Comparison of ENCODE assay signal across 1 cellular context in genomic region chr22:31496007-31496734, GRCh38.
TF ChIP-seq lines count a peak whose summit lies in the region.

A gene with protein sequence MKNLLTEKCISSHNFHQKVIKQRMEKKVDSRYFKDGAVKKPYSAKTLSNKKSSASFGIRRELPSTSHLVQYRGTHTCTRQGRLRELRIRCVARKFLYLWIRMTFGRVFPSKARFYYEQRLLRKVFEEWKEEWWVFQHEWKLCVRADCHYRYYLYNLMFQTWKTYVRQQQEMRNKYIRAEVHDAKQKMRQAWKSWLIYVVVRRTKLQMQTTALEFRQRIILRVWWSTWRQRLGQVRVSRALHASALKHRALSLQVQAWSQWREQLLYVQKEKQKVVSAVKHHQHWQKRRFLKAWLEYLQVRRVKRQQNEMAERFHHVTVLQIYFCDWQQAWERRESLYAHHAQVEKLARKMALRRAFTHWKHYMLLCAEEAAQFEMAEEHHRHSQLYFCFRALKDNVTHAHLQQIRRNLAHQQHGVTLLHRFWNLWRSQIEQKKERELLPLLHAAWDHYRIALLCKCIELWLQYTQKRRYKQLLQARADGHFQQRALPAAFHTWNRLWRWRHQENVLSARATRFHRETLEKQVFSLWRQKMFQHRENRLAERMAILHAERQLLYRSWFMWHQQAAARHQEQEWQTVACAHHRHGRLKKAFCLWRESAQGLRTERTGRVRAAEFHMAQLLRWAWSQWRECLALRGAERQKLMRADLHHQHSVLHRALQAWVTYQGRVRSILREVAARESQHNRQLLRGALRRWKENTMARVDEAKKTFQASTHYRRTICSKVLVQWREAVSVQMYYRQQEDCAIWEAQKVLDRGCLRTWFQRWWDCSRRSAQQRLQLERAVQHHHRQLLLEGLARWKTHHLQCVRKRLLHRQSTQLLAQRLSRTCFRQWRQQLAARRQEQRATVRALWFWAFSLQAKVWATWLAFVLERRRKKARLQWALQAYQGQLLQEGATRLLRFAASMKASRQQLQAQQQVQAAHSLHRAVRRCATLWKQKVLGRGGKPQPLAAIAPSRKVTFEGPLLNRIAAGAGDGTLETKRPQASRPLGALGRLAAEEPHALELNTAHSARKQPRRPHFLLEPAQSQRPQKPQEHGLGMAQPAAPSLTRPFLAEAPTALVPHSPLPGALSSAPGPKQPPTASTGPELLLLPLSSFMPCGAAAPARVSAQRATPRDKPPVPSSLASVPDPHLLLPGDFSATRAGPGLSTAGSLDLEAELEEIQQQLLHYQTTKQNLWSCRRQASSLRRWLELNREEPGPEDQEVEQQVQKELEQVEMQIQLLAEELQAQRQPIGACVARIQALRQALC (plus strand): TSS chr22:31496536. CDS start chr22:31508285, 11,749 bp downstream.

TF ChIP-seq in K562, 482 proteins besides CTCF, POLR2A, EP300 and RAD21 (continued from another document):
- TF ChIP-seq CREB3L1 (IDR thresholded peaks at IDR 0.05; ENCODE audit: borderline replicate concordance, low read depth) (peak; percentile 40; the same call in 1 of the 2 replicates), BACH1 (tag; IDR thresholded peaks at IDR 0.05) (no peak), MXI1 (IDR thresholded peaks at IDR 0.05; ENCODE audit: low read depth, low read length) (peak; percentile 79; the same call in 1 of the 2 replicates), GATAD2B (IDR thresholded peaks at IDR 0.05; ENCODE audit: borderline replicate concordance) (peak; percentile 74; the same call in 1 of the 2 replicates), PTTG1 (tag; IDR thresholded peaks at IDR 0.05; ENCODE audit: low read depth) (no peak), EP400 (IDR thresholded peaks at IDR 0.05) (peak; percentile 73), FOS (IDR thresholded peaks at IDR 0.05; ENCODE audit: extremely low read depth, insufficient read length) (no peak), RB1 (IDR thresholded peaks at IDR 0.05; ENCODE audit: low read depth) (peak; percentile 28; the same call in 1 of the 2 replicates), IRF2 (CRISPR knock-in tag; IDR thresholded peaks at IDR 0.05) (no peak), RBFOX2 (IDR thresholded peaks at IDR 0.05; ENCODE audit: low read depth, low read length) (peak; percentile 84), FOXJ2 (tag; IDR thresholded peaks at IDR 0.05) (peak; percentile 45; the same call in 1 of the 2 replicates), VEZF1 (CRISPR knock-in tag; IDR thresholded peaks at IDR 0.05) (peak; percentile 61), POLR2B (IDR thresholded peaks at IDR 0.05; ENCODE audit: low read depth, partially characterized antibody) (peak; percentile 48), SRF (CRISPR knock-in tag; IDR thresholded peaks at IDR 0.05) (peak in 1 of 2 experiments; percentile 37; a peak in 1 of 4 replicates), USF1 (CRISPR knock-in tag; IDR thresholded peaks at IDR 0.05) (peak; percentile 41; the same call in 1 of the 2 replicates), GABPB1 (CRISPR knock-in tag; IDR thresholded peaks at IDR 0.05) (peak; percentile 39; the same call in 1 of the 2 replicates), FOSL1 (tag; conservative IDR thresholded peaks at IDR 0.05) (no peak), KLF6 (CRISPR knock-in tag; IDR thresholded peaks at IDR 0.05; ENCODE audit: borderline replicate concordance) (no peak), MEIS2 (IDR thresholded peaks at IDR 0.05; ENCODE audit: partially characterized antibody) (peak; percentile 62), TEAD2 (tag; IDR thresholded peaks at IDR 0.05) (no peak), TBP (optimal IDR thresholded peaks at IDR 0.05; ENCODE audit: low read depth, low read length) (peak; percentile 21), NELFE (IDR thresholded peaks at IDR 0.05; ENCODE audit: insufficient read depth, insufficient read length) (no peak), SREBF2 (CRISPR knock-in tag; IDR thresholded peaks at IDR 0.05) (no peak), RFX1 (IDR thresholded peaks at IDR 0.05) (peak; percentile 89), PKNOX1 (IDR thresholded peaks at IDR 0.05) (peak; percentile 78), BHLHE40 (IDR thresholded peaks at IDR 0.05; ENCODE audit: low read length) (peak; percentile 54), CCNT2 (IDR thresholded peaks at IDR 0.05; ENCODE audit: borderline replicate concordance, extremely low read depth, insufficient read length, low read depth, low read length) (peak; percentile 28), CREM (IDR thresholded peaks at IDR 0.05; ENCODE audit: low read depth) (0 out of 2 replicates have a peak, but pooled peaks have one; percentile 13), CREB1 (IDR thresholded peaks at IDR 0.05) (no peak), CREB1 (CRISPR knock-in tag; IDR thresholded peaks at IDR 0.05) (no peak), ETV1 (tag; conservative IDR thresholded peaks at IDR 0.05; ENCODE audit: low read depth) (peak; percentile 71), E2F1 (CRISPR knock-in tag; IDR thresholded peaks at IDR 0.05) (peak; percentile 68; the same call in 1 of the 2 replicates), RBM22 (IDR thresholded peaks at IDR 0.05; ENCODE audit: low read depth, low read length, poor library complexity, severe bottlenecking) (peak; percentile 75), ZNF146 (CRISPR knock-in tag; IDR thresholded peaks at IDR 0.05; ENCODE audit: unreplicated experiment) (no peak), CXXC5 (CRISPR knock-in tag; IDR thresholded peaks at IDR 0.05) (peak; percentile 78), ZNF707 (CRISPR knock-in tag; conservative IDR thresholded peaks at IDR 0.05) (no peak), ELF1 (tag; IDR thresholded peaks at IDR 0.05) (peak; percentile 76), TAF9B (IDR thresholded peaks at IDR 0.05; ENCODE audit: partially characterized antibody) (no peak)
- TF ChIP-seq, protein P1, sequence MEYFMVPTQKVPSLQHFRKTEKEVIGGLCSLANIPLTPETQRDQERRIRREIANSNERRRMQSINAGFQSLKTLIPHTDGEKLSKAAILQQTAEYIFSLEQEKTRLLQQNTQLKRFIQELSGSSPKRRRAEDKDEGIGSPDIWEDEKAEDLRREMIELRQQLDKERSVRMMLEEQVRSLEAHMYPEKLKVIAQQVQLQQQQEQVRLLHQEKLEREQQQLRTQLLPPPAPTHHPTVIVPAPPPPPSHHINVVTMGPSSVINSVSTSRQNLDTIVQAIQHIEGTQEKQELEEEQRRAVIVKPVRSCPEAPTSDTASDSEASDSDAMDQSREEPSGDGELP (CRISPR knock-in tag; IDR thresholded peaks at IDR 0.05; ENCODE audit: borderline replicate concordance), result peak; percentile 94
- TF ChIP-seq, protein P2, sequence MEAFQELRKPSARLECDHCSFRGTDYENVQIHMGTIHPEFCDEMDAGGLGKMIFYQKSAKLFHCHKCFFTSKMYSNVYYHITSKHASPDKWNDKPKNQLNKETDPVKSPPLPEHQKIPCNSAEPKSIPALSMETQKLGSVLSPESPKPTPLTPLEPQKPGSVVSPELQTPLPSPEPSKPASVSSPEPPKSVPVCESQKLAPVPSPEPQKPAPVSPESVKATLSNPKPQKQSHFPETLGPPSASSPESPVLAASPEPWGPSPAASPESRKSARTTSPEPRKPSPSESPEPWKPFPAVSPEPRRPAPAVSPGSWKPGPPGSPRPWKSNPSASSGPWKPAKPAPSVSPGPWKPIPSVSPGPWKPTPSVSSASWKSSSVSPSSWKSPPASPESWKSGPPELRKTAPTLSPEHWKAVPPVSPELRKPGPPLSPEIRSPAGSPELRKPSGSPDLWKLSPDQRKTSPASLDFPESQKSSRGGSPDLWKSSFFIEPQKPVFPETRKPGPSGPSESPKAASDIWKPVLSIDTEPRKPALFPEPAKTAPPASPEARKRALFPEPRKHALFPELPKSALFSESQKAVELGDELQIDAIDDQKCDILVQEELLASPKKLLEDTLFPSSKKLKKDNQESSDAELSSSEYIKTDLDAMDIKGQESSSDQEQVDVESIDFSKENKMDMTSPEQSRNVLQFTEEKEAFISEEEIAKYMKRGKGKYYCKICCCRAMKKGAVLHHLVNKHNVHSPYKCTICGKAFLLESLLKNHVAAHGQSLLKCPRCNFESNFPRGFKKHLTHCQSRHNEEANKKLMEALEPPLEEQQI (IDR thresholded peaks at IDR 0.05), result no peak
- TF ChIP-seq, protein P3, sequence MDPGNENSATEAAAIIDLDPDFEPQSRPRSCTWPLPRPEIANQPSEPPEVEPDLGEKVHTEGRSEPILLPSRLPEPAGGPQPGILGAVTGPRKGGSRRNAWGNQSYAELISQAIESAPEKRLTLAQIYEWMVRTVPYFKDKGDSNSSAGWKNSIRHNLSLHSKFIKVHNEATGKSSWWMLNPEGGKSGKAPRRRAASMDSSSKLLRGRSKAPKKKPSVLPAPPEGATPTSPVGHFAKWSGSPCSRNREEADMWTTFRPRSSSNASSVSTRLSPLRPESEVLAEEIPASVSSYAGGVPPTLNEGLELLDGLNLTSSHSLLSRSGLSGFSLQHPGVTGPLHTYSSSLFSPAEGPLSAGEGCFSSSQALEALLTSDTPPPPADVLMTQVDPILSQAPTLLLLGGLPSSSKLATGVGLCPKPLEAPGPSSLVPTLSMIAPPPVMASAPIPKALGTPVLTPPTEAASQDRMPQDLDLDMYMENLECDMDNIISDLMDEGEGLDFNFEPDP (CRISPR knock-in tag; IDR thresholded peaks at IDR 0.05), result no peak
- TF ChIP-seq, protein P4, sequence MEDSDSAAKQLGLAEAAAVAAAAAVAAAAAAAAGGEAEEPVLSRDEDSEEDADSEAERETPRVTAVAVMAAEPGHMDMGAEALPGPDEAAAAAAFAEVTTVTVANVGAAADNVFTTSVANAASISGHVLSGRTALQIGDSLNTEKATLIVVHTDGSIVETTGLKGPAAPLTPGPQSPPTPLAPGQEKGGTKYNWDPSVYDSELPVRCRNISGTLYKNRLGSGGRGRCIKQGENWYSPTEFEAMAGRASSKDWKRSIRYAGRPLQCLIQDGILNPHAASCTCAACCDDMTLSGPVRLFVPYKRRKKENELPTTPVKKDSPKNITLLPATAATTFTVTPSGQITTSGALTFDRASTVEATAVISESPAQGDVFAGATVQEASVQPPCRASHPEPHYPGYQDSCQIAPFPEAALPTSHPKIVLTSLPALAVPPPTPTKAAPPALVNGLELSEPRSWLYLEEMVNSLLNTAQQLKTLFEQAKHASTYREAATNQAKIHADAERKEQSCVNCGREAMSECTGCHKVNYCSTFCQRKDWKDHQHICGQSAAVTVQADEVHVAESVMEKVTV (CRISPR knock-in tag; IDR thresholded peaks at IDR 0.05), result no peak
- TF ChIP-seq, protein P5, sequence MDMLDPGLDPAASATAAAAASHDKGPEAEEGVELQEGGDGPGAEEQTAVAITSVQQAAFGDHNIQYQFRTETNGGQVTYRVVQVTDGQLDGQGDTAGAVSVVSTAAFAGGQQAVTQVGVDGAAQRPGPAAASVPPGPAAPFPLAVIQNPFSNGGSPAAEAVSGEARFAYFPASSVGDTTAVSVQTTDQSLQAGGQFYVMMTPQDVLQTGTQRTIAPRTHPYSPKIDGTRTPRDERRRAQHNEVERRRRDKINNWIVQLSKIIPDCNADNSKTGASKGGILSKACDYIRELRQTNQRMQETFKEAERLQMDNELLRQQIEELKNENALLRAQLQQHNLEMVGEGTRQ (CRISPR knock-in tag; IDR thresholded peaks at IDR 0.05), result peak; percentile 10; the same call in 1 of the 2 replicates
TF ChIP-seq in K562: peak in this region for 78.
